ENCODE assay signal across 8 cellular contexts in the genomic region with DNA sequence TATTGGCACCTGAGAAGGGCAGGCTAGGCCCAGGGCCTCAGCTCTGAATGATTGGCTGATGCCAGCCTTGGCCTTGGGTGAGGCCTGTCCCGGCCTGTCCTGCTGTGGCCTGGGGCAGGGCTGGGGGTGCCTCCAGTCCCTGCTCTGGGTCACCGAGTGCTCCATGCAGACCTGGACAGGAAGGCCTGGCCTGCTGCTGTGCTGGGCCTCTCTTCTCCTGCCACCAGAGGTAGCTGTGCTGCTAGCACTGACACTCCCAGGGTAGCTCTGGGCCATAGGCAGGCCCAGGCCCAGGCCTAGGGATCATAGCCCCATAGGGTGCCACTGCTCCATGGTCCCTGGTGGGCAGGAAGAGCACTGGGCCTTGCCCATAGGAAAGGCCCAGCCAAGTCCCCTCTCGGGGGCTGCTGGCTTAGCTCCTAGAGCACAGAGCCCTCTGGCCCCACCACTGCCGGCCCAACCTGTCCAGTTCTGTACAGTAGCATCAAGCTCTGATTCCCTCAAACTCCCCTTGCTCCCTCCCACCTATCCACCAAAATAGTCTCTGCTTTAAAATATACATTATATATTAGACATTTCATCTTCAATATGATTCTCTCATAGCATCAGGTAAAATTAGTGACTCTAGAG. TPM values are rescaled to one million over a fixed set of nuclear protein-coding genes. Genes with fewer than 3 reads are reported as not detected.
DNase-seq lines count a peak whose midpoint lies in the region; ATAC-seq and TF ChIP-seq lines count a peak whose summit lies in the region.

No MANE protein-coding gene starts in this region.

- H3K9me2 ChIP-seq in SK-N-SH = no peaks in the 10 kb centered on the region

- CTCF ChIA-PET in SK-N-SH (lab: Yijun Ruan, JAX) = interaction anchor here (0.6 to 9.2 kb wide), 31 partner anchors 9 to 282 kb away, joined by 3 to 141 read pairs (median 4); a partner anchor contains a TSS

- H3K79me2 ChIP-seq in SK-N-SH (ENCODE audit: insufficient read depth) = no peaks in the 10 kb centered on the region

- H3K4me2 ChIP-seq in BLaER1 (peak overlapping the region; percentile 94), SK-N-SH (peak overlapping the region; percentile 47; the same call in 1 of the 2 replicates)

- WGBS in SK-N-SH (ENCODE audit: low lambda C conversion rate) = 100% methylated on average over 1 of the region's 4 CpGs

- no peak for TF ChIP-seq EP300 in SK-N-SH (IDR thresholded peaks at IDR 0.05; ENCODE audit: borderline replicate concordance in 1 of 2, low read depth in 1 of 2, low read length in 1 of 2)

- H3K9ac ChIP-seq in BLaER1 (peak overlapping the region; percentile 61), SK-N-SH (peak overlapping the region; percentile 57)

- H3K4me1 ChIP-seq in BLaER1 (peaks cover 59% of the 10 kb centered on the region), SK-N-SH (ENCODE audit: control insufficient read depth in 1 of 2, insufficient read depth in 2 of 2, low read depth in 1 of 2, low read length in 1 of 2) (peaks cover 15 to 51% of the 10 kb centered on the region in 2 experiments; a peak in 3 of 4 replicates)

- no peaks in the 10 kb centered on the region for H3K36me3 ChIP-seq in BLaER1
- no peaks in the 10 kb centered on the region for H3K36me3 ChIP-seq in SK-N-SH (replicated peaks in 1 of 2; ENCODE audit: control insufficient read depth in 1 of 2, insufficient read depth in 2 of 2, low read length in 1 of 2)

- TF ChIP-seq CTCF in HFF-Myc (IDR thresholded peaks at IDR 0.05; ENCODE audit: low read depth, low read length, missing control alignments) (peak; percentile 79), SK-N-SH (IDR thresholded peaks at IDR 0.05) (peak; percentile 64)

- no peaks in the 10 kb centered on the region for H4K20me1 ChIP-seq in BLaER1
- H4K20me1 ChIP-seq in SK-N-SH (ENCODE audit: insufficient read depth) = no peaks in the 10 kb centered on the region

- DNase-seq in HFF-Myc (ENCODE audit: extremely low read depth, low read depth) (no peak), SK-N-SH (peak; percentile 73), fibroblast of the conjunctiva (ENCODE audit: low read depth) (peak; percentile 32), retina (peak; percentile 56), NCI-H187 treated with DMSO at 0.1 percent for 48 hours (lab: John Stamatoyannopoulos, UW) (no peak), NCI-H2107 (lab: John Stamatoyannopoulos, UW) (no peak)

- TF ChIP-seq RAD21 in SK-N-SH (IDR thresholded peaks at IDR 0.05; ENCODE audit: low read length) = peak; percentile 83

- peak overlapping the region; percentile 75; the same call in 1 of the 2 replicates for H2AFZ ChIP-seq in SK-N-SH (ENCODE audit: low read depth)

- H3K9me3 ChIP-seq in BLaER1 (no peaks in the 10 kb centered on the region), SK-N-SH (no peaks in the 10 kb centered on the region)

- H3K27ac ChIP-seq in BLaER1 (peak overlapping the region; percentile 78), SK-N-SH (ENCODE audit: low read depth in 2 of 2, low read length in 1 of 2) (peak overlapping the region; percentile 60 to 68)

- no peak for ATAC-seq in HG02981 (IDR thresholded peaks at IDR 0.05; ENCODE audit: unreplicated experiment)

- no peak overlapping the region for H3K4me3 ChIP-seq in BLaER1
- no peak overlapping the region for H3K4me3 ChIP-seq in HFF-Myc (replicated peaks; ENCODE audit: low read depth, low read length)
- H3K4me3 ChIP-seq in SK-N-SH (ENCODE audit: low read depth in 2 of 2, low read length in 1 of 2) = no peak overlapping the region; a peak in 1 of 4 replicates

- no peaks in the 10 kb centered on the region for H3K27me3 ChIP-seq in BLaER1
- H3K27me3 ChIP-seq in SK-N-SH (ENCODE audit: insufficient read depth) = no peaks in the 10 kb centered on the region

- peaks cover 6% of the 10 kb centered on the region for H3F3A ChIP-seq in SK-N-SH (replicated peaks; ENCODE audit: insufficient read depth)

- POLR2A ChIA-PET in SK-N-SH (lab: Yijun Ruan, JAX) = interaction anchor here (0.6 to 0.9 kb wide), 2 partner anchors 18 to 132 kb away, joined by 3 read pairs; a partner anchor contains a TSS

TF ChIP-seq in SK-N-SH, 30 proteins besides CTCF, POLR2A, EP300 and RAD21:
- TF ChIP-seq SMC3 (IDR thresholded peaks at IDR 0.05; ENCODE audit: low read depth, low read length) (peak; percentile 80), YY1 (IDR thresholded peaks at IDR 0.05; ENCODE audit: low read depth) (no peak)
- TF ChIP-seq, protein P1, sequence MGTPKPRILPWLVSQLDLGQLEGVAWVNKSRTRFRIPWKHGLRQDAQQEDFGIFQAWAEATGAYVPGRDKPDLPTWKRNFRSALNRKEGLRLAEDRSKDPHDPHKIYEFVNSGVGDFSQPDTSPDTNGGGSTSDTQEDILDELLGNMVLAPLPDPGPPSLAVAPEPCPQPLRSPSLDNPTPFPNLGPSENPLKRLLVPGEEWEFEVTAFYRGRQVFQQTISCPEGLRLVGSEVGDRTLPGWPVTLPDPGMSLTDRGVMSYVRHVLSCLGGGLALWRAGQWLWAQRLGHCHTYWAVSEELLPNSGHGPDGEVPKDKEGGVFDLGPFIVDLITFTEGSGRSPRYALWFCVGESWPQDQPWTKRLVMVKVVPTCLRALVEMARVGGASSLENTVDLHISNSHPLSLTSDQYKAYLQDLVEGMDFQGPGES (IDR thresholded peaks at IDR 0.05; ENCODE audit: low read depth, low read length) = no peak
- TF ChIP-seq, protein P2, sequence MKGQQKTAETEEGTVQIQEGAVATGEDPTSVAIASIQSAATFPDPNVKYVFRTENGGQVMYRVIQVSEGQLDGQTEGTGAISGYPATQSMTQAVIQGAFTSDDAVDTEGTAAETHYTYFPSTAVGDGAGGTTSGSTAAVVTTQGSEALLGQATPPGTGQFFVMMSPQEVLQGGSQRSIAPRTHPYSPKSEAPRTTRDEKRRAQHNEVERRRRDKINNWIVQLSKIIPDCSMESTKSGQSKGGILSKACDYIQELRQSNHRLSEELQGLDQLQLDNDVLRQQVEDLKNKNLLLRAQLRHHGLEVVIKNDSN (IDR thresholded peaks at IDR 0.05; ENCODE audit: borderline replicate concordance, low read depth) = no peak

RNA-seq across cellular contexts. Expression of a gene that starts 18.2 kb away (rescaled TPM):
- polyA plus RNA-seq in SK-N-SH (2012; rRNA removed) = 30.8 and 31.6 TPM in 2 replicates
- 7.1 and 12.3 TPM in 2 replicates for polyA plus RNA-seq in SK-N-SH (2012; cell fraction: cytosol; rRNA removed)
- 166 and 204 TPM in 2 replicates for polyA plus RNA-seq in SK-N-SH (2012; cell fraction: nucleus; rRNA removed)

Comparison
In these comparisons a context has a peak if more than half of its experiments do, and no peak if none do; other contexts are left out.
1. DNase-seq: peak in SK-N-SH (single experiment), fibroblast of the conjunctiva (single experiment) and retina (single experiment); none in HFF-Myc (single experiment), NCI-H187 treated with DMSO at 0.1 percent for 48 hours (single experiment) and NCI-H2107 (single experiment).